ENCODE assay signal across 8 cellular contexts in the genomic region with DNA sequence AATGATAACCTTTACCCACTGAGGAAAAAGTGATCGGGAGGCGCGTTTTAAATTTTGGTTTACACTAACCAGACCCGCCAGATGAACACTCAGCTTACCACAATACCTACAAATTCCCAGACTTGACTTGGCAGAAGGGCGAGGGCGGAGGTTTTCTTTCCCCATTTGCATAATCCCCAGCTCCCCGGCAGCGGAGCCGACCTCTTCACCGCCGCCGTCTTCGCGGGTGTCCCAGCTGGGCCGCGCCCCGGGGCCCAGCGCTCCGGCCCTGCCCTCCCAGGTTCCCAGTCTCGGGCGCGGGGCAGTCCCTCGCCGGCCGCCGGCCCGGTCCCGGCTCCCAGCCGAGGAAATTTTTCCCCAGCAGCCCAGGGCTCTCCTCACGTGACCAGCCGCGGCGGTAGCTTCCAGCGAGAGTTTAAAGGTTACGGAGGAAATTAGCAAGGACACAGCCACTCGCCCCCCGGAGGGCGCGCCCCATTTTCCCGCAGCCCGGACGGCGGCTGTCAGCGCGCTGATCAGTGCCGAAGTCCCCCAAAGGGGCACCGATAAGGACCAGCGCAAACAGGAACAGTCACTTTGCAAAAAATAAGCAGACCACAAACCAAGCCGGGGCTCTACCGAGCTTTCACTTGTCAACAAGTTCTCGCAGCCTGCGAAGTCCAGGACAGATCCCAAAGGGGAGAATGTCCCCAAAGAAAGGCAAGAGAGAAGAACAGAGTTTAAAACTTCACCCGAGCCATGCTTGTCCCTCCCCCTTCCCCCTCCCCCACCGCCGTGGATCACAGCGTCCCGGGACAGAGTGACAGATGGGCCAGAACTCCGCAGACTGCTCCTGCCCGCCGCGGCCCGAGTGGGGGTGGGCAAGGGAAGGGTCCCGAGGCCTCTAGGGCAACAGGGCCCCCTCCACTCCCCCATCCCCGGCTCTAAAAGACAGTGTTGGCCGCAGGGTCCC. TPM values are rescaled to one million over a fixed set of nuclear protein-coding genes. Genes with fewer than 3 reads are reported as not detected.
A peak's percentile ranks its signal among the peaks of the same experiment; 100 is the strongest.
DNase-seq lines count a peak whose midpoint lies in the region; ATAC-seq and TF ChIP-seq lines count a peak whose summit lies in the region.

No MANE protein-coding gene starts in this region.

- peak overlapping the region; percentile 92 to 97 (median 94) for H3K9ac ChIP-seq in BLaER1 treated with 17β-estradiol and CSF1 and Interleukin-3, amounts not matched to agents 10 nM and 100 nM
- H3K9ac ChIP-seq in SK-N-SH (peak overlapping the region; percentile 81), adipocyte (ENCODE audit: low read length) (peak overlapping the region; percentile 97)

- peak overlapping the region; percentile 89 to 96 (median 91) for H3K27ac ChIP-seq in BLaER1 treated with 17β-estradiol and CSF1 and Interleukin-3, amounts not matched to agents 10 nM and 100 nM
- H3K27ac ChIP-seq in SK-N-SH (ENCODE audit: low read depth in 2 of 2, low read length in 1 of 2): peak overlapping the region; percentile 81 to 88

- 1% methylated on average over 50 of the region's 65 CpGs for WGBS in SK-N-SH (ENCODE audit: low lambda C conversion rate)

- no peak for TF ChIP-seq CTCF in SK-N-SH (IDR thresholded peaks at IDR 0.05)

- CTCF ChIA-PET in SK-N-SH (lab: Yijun Ruan, JAX): interaction anchor here (0.6 to 4.9 kb wide), 45 partner anchors 11 to 299 kb away, joined by 3 to 45 read pairs (median 4); partner anchors contain the start of gene SRBD1

- peak overlapping the region; percentile 96 for H2AFZ ChIP-seq in SK-N-SH (ENCODE audit: low read depth)

- POLR2A ChIA-PET in SK-N-SH (lab: Yijun Ruan, JAX): interaction anchor here (0.6 to 1.3 kb wide), 12 partner anchors 12 to 286 kb away, joined by 3 to 4 read pairs (median 3); no protein-coding TSS in a partner anchor

- H3K4me3 ChIP-seq in BLaER1 treated with 17β-estradiol and CSF1 and Interleukin-3, amounts not matched to agents 10 nM and 100 nM: peak overlapping the region; percentile 76 to 95 (median 90)
- H3K4me3 ChIP-seq in SK-N-SH (ENCODE audit: low read depth in 2 of 2, low read length in 1 of 2) (peak overlapping the region; percentile 87 to 88), adipocyte (ENCODE audit: low read length) (peak overlapping the region; percentile 92)

- peaks cover 0 to 3% (median 0%) of the 10 kb centered on the region in 11 experiments; a peak in 2 of 22 replicates for H3K27me3 ChIP-seq in BLaER1 treated with 17β-estradiol and CSF1 and Interleukin-3, amounts not matched to agents 10 nM and 100 nM
- no peaks in the 10 kb centered on the region for H3K27me3 ChIP-seq in SK-N-SH (ENCODE audit: insufficient read depth)
- no peaks in the 10 kb centered on the region for H3K27me3 ChIP-seq in adipocyte (replicated peaks; ENCODE audit: control insufficient read depth, insufficient read depth, low read length)

- peak overlapping the region; percentile 85 to 97 (median 93) for H3K4me2 ChIP-seq in BLaER1 treated with 17β-estradiol and CSF1 and Interleukin-3, amounts not matched to agents 10 nM and 100 nM
- peak overlapping the region; percentile 95 for H3K4me2 ChIP-seq in SK-N-SH

- H3K9me2 ChIP-seq in SK-N-SH: no peaks in the 10 kb centered on the region

- peaks cover 12 to 49% (median 30%) of the 10 kb centered on the region in 11 experiments; a peak in 20 of 22 replicates for H4K20me1 ChIP-seq in BLaER1 treated with 17β-estradiol and CSF1 and Interleukin-3, amounts not matched to agents 10 nM and 100 nM
- H4K20me1 ChIP-seq in SK-N-SH (ENCODE audit: insufficient read depth): no peaks in the 10 kb centered on the region

- no peaks in the 10 kb centered on the region for H3F3A ChIP-seq in SK-N-SH (replicated peaks; ENCODE audit: insufficient read depth)

- no peak for TF ChIP-seq EP300 in SK-N-SH (IDR thresholded peaks at IDR 0.05; ENCODE audit: borderline replicate concordance in 1 of 2, low read depth in 1 of 2, low read length in 1 of 2)

- H3K79me2 ChIP-seq in SK-N-SH (ENCODE audit: insufficient read depth): peaks cover 35% of the 10 kb centered on the region

- H3K4me1 ChIP-seq in BLaER1 treated with 17β-estradiol and CSF1 and Interleukin-3, amounts not matched to agents 10 nM and 100 nM: peaks cover 45 to 56% (median 47%) of the 10 kb centered on the region in 10 experiments
- H3K4me1 ChIP-seq in SK-N-SH (ENCODE audit: control insufficient read depth in 1 of 2, insufficient read depth in 2 of 2, low read depth in 1 of 2, low read length in 1 of 2) (peaks cover 0 to 30% of the 10 kb centered on the region in 2 experiments; a peak in 2 of 4 replicates), adipocyte (ENCODE audit: control insufficient read depth, insufficient read depth, low read length) (peaks cover 39% of the 10 kb centered on the region)

- no peaks in the 10 kb centered on the region for H3K9me3 ChIP-seq in BLaER1 treated with 17β-estradiol and CSF1 and Interleukin-3, amounts not matched to agents 10 nM and 100 nM (replicated peaks in 1 of 11)
- no peaks in the 10 kb centered on the region for H3K9me3 ChIP-seq in SK-N-SH
- no peaks in the 10 kb centered on the region for H3K9me3 ChIP-seq in adipocyte (ENCODE audit: control insufficient read depth, low read length)

- peaks cover 0 to 19% (median 14%) of the 10 kb centered on the region in 11 experiments; a peak in 13 of 22 replicates for H3K36me3 ChIP-seq in BLaER1 treated with 17β-estradiol and CSF1 and Interleukin-3, amounts not matched to agents 10 nM and 100 nM
- H3K36me3 ChIP-seq in SK-N-SH (replicated peaks in 1 of 2; ENCODE audit: control insufficient read depth in 1 of 2, insufficient read depth in 2 of 2, low read length in 1 of 2) (no peaks in the 10 kb centered on the region), adipocyte (ENCODE audit: control insufficient read depth, insufficient read depth, low read length, severe bottlenecking) (no peaks in the 10 kb centered on the region)

- ATAC-seq in HG03460 (IDR thresholded peaks at IDR 0.05; ENCODE audit: unreplicated experiment) (peak; percentile 16), left cardiac atrium (peak; percentile 62 to 66)

- DNase-seq in GM19240 (ENCODE audit: insufficient read length, low spot score) (peak; percentile 14), SK-N-SH (peak; percentile 89), adipocyte (ENCODE audit: low read depth) (peak; percentile 84), left cardiac atrium (peak; percentile 81), posterior vena cava (ENCODE audit: low spot score) (peak; percentile 92), NCI-H1048 (lab: John Stamatoyannopoulos, UW) (no peak)

- no peak for TF ChIP-seq RAD21 in SK-N-SH (IDR thresholded peaks at IDR 0.05; ENCODE audit: low read length)

- intact Hi-C loops in left cardiac atrium (cut with DNase I) (loop anchor here in 1 of 2 donors (5.0 kb wide), 2 partner anchors 122 to 132 kb away; no protein-coding TSS in a partner anchor), posterior vena cava (cut with DNase I) (loop anchor here in 1 of 2 donors (5.0 kb wide), 1 partner anchor 122 kb away; no protein-coding TSS in a partner anchor)

TF ChIP-seq in SK-N-SH, 30 proteins besides CTCF, POLR2A, EP300 and RAD21 (continues in another document):
- TF ChIP-seq MXI1 (IDR thresholded peaks at IDR 0.05; ENCODE audit: low read depth, low read length) (no peak; the same call in 1 of the 2 replicates), ZBTB33 (IDR thresholded peaks at IDR 0.05; ENCODE audit: borderline replicate concordance, low read depth) (no peak), MAX (IDR thresholded peaks at IDR 0.05; ENCODE audit: low read depth) (0 out of 2 replicates have a peak, but pooled peaks have one; percentile 15)

RNA-seq across cellular contexts. Expression of gene PRKCE, which starts 1.3 kb away (rescaled TPM):
- polyA plus RNA-seq in SK-N-SH (2012; rRNA removed): 16.3 and 20.4 TPM in 2 replicates
- polyA plus RNA-seq in SK-N-SH (2012; cell fraction: cytosol; rRNA removed): 16.0 and 19.1 TPM in 2 replicates
- 11.9 and 20.1 TPM in 2 replicates for polyA plus RNA-seq in SK-N-SH (2012; cell fraction: nucleus; rRNA removed)
- total RNA-seq in left cardiac atrium (10 to 100 TPM; 17.9 to 24.8 TPM), posterior vena cava (10 to 100 TPM; 21.7 to 26.9 TPM)

RNA-seq across cellular contexts. Expression of gene SRBD1, which starts 39.1 kb away (rescaled TPM):
- 3.2 and 3.3 TPM in 2 replicates for polyA plus RNA-seq in SK-N-SH (2012; rRNA removed)
- 5.3 and 5.6 TPM in 2 replicates for polyA plus RNA-seq in SK-N-SH (2012; cell fraction: cytosol; rRNA removed)
- polyA plus RNA-seq in SK-N-SH (2012; cell fraction: nucleus; rRNA removed): 1.4 and 3.9 TPM in 2 replicates
- total RNA-seq in left cardiac atrium (10 to 100 TPM in 1 of 2 donors, 1 to 10 TPM in 1; 8.8 to 13.2 TPM), posterior vena cava (10 to 100 TPM; 13.7 to 19.0 TPM)
